In the genomic region with DNA sequence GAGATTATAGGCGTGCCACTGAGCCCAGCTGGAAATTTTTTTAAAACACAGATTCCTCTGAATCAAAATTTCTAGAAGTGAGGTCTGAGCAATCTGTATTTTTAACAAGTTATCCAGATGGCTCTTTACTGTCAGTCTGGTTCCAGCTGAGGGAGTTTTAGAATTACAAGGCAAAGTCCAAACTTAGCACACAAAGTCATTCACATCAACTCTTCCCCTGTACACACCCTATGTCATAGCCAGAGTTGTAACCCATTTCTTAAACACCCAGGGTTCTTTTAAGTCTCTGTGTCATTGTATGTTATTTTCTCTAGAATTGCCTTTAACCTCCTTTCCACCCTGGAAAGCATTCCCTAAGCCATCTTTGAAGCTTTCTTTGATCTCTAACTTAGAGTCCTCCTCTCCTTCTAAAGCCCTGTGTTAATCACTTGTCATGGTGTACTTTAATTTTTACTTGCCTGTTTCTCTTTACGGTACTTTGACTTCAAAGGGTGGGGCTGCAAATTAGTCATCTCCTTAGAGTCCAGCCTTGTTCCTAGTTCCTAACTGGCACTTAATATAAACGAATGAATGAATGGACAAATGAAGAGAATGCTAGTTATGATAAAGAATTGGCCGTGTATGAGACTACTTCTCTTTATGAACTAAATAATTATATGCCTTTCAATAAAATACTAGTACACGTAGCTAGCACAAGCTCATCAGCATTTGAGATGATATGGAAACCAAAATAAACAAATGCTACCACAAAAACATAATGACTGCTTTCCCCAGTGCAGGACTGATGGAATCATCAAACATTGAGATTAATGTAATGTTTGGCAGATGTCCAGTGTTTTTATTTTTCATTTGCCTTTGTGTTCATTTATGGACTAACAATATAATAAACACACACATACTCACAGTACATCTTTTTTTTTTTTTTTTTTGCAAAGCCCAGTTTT, we compare ENCODE assay signal across 9 cellular contexts. TPM values are rescaled to one million over a fixed set of nuclear protein-coding genes. Genes with fewer than 3 reads are reported as not detected.
DNase-seq lines count a peak whose midpoint lies in the region; FAIRE-seq and TF ChIP-seq lines count a peak whose summit lies in the region.
"Had no signal": no experiment of that assay in that cellular context is flagged by ENCODE, and none has a peak within 500 bp of the region (broad histone marks: within the 10 kb centered on the region; RNA-seq: fewer than 3 reads in every experiment).

No MANE protein-coding gene starts in this region.

- DNase-seq in H54 (ENCODE audit: insufficient read length, low spot score) (no peak), hepatic stellate cell (ENCODE audit: low spot score) (peak; percentile 37), SHP77 treated with DMSO at 0.1 percent for 48 hours (lab: John Stamatoyannopoulos, UW) (no peak), NCI-H510A (lab: John Stamatoyannopoulos, UW) (no peak), thyroid gland (no peak)
- no peak for DNase-seq in activated CD4-positive, alpha-beta T cell treated with anti-CD3 and anti-CD28 coated beads, Interleukin-2, amount 50 U/mL, for 4 hours

- H3K27ac ChIP-seq in ACC112 (ENCODE audit: low read depth, low read length) (peak overlapping the region; percentile 66), VCaP (peak overlapping the region; percentile 82), thyroid gland (no peak overlapping the region)
- H3K27ac ChIP-seq: KMS-11 had no signal

- no peaks in the 10 kb centered on the region for H3K9me3 ChIP-seq in thyroid gland

- no peaks in the 10 kb centered on the region for H3K79me2 ChIP-seq in ACC112 (ENCODE audit: control insufficient read depth, insufficient read depth, low read length, unreplicated experiment)

- H3K36me3 ChIP-seq in ACC112 (ENCODE audit: insufficient read depth, low read length) (no peaks in the 10 kb centered on the region), thyroid gland (no peaks in the 10 kb centered on the region)

- WGBS in thyroid gland, 2 donors: 51 to 58% methylated on average over 5 of the region's 5 CpGs

- H2AFZ ChIP-seq in ACC112 (ENCODE audit: low read length, unreplicated experiment): peak overlapping the region; percentile 43

- peak; percentile 89 for FAIRE-seq in H54 (lab: Jason Lieb, UNC)

- TF ChIP-seq POLR2A in H54 (IDR thresholded peaks at IDR 0.05; ENCODE audit: low read depth, low read length) (no peak), thyroid gland (IDR thresholded peaks at IDR 0.05) (no peak)

- H3K27me3 ChIP-seq in ACC112 (ENCODE audit: insufficient read depth, low read length) (no peaks in the 10 kb centered on the region), thyroid gland (no peaks in the 10 kb centered on the region)

- TF ChIP-seq CTCF in VCaP (conservative IDR thresholded peaks at IDR 0.05): no peak
- no peak for TF ChIP-seq CTCF in thyroid gland (IDR thresholded peaks at IDR 0.05)

- H3K4me1 ChIP-seq in ACC112 (ENCODE audit: control insufficient read depth, insufficient read depth, low read length, unreplicated experiment): peaks cover 14% of the 10 kb centered on the region
- H3K4me1 ChIP-seq in thyroid gland: peaks cover 0 to 4% of the 10 kb centered on the region in 2 donors

- intact Hi-C loops in thyroid gland (cut with DNase I): no loop called here

- H3K4me3 ChIP-seq in ACC112 (ENCODE audit: low read depth, low read length): peak overlapping the region; percentile 18
- H3K4me3 ChIP-seq in thyroid gland (replicated peaks in 1 of 3): no peak overlapping the region

RNA-seq across cellular contexts. Expression of gene ACTR3, which starts 12.0 kb away (rescaled TPM):
- 100 to 1,000 TPM in 3 of 4 donors, 10 to 100 TPM in 1; 83.9 to 126 (median 102) TPM for total RNA-seq in thyroid gland

Comparison
In these comparisons a context has a peak if more than half of its experiments do, and no peak if none do; other contexts are left out.
1. H3K27ac ChIP-seq: peak in ACC112 (single experiment) and VCaP (single experiment); none in thyroid gland (0 of 3).